ENCODE assay signal across 1 cellular context in the genomic region with DNA sequence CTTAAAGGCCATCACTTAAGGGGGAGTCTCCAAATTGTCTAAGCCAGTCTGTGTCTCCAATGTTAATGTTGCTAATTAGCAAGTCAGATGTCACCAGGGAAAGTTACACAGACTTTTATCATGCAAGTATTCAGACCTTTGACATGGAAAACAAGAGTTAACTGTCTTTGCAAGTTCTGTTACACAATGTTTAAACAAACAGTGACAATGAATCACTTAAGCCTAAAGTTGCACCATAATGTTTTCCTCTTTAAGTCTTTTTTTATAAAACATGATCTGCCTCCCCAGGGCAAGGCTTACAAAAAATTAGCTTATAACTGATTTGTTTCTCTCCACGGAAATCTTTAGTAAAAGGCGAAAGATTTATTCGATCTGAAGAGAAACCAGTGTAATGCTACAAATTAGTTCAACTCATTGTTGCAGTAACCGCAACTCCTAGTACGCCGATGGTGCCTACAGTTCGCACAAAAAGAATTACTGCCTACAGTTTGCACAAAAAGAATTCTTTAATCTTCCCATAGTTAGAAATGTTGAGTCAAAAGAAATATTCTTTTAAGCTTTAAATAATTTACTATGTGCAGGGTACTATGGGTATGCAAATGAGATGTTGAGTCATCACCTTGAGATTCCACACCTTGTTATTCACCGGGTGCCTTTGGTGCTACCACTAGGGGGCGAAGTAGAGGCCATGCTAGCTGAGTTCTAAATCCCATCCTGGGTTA.
TF ChIP-seq lines count a peak whose summit lies in the region.

No MANE protein-coding gene starts in this region.

TF ChIP-seq in SK-N-SH, 30 proteins besides CTCF, POLR2A, EP300 and RAD21 (continued from another document):
- TF ChIP-seq FOXM1 (IDR thresholded peaks at IDR 0.05; ENCODE audit: low read depth): no peak
- TF ChIP-seq NFIC (IDR thresholded peaks at IDR 0.05; ENCODE audit: borderline replicate concordance): no peak
- no peak for TF ChIP-seq GATA2 (CRISPR knock-in tag; IDR thresholded peaks at IDR 0.05)
- TF ChIP-seq RXRA (IDR thresholded peaks at IDR 0.05; ENCODE audit: borderline replicate concordance, low read depth): no peak
- TF ChIP-seq NRF1 (IDR thresholded peaks at IDR 0.05; ENCODE audit: low read depth, low read length): no peak
- TF ChIP-seq JUND (IDR thresholded peaks at IDR 0.05): peak; percentile 67
- TF ChIP-seq, protein P1, sequence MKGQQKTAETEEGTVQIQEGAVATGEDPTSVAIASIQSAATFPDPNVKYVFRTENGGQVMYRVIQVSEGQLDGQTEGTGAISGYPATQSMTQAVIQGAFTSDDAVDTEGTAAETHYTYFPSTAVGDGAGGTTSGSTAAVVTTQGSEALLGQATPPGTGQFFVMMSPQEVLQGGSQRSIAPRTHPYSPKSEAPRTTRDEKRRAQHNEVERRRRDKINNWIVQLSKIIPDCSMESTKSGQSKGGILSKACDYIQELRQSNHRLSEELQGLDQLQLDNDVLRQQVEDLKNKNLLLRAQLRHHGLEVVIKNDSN (IDR thresholded peaks at IDR 0.05; ENCODE audit: borderline replicate concordance, low read depth): no peak
- TF ChIP-seq, protein P2, sequence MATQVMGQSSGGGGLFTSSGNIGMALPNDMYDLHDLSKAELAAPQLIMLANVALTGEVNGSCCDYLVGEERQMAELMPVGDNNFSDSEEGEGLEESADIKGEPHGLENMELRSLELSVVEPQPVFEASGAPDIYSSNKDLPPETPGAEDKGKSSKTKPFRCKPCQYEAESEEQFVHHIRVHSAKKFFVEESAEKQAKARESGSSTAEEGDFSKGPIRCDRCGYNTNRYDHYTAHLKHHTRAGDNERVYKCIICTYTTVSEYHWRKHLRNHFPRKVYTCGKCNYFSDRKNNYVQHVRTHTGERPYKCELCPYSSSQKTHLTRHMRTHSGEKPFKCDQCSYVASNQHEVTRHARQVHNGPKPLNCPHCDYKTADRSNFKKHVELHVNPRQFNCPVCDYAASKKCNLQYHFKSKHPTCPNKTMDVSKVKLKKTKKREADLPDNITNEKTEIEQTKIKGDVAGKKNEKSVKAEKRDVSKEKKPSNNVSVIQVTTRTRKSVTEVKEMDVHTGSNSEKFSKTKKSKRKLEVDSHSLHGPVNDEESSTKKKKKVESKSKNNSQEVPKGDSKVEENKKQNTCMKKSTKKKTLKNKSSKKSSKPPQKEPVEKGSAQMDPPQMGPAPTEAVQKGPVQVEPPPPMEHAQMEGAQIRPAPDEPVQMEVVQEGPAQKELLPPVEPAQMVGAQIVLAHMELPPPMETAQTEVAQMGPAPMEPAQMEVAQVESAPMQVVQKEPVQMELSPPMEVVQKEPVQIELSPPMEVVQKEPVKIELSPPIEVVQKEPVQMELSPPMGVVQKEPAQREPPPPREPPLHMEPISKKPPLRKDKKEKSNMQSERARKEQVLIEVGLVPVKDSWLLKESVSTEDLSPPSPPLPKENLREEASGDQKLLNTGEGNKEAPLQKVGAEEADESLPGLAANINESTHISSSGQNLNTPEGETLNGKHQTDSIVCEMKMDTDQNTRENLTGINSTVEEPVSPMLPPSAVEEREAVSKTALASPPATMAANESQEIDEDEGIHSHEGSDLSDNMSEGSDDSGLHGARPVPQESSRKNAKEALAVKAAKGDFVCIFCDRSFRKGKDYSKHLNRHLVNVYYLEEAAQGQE (IDR thresholded peaks at IDR 0.05; ENCODE audit: low read depth, low read length): no peak
- TF ChIP-seq EZH2phosphoT487 (IDR thresholded peaks at IDR 0.05; ENCODE audit: borderline replicate concordance, low read depth): no peak
- peak; percentile 50; the same call in 1 of the 2 replicates for TF ChIP-seq TCF12 (IDR thresholded peaks at IDR 0.05)
- no peak for TF ChIP-seq CHD2 (IDR thresholded peaks at IDR 0.05; ENCODE audit: low read length, partially characterized antibody)
- no peak; the same call in 1 of the 2 replicates for TF ChIP-seq MEF2A (IDR thresholded peaks at IDR 0.05; ENCODE audit: borderline replicate concordance, low read depth)
- TF ChIP-seq FOSL2 (IDR thresholded peaks at IDR 0.05; ENCODE audit: borderline replicate concordance, low read depth): peak; percentile 89
- TF ChIP-seq FOXJ3 (CRISPR knock-in tag; IDR thresholded peaks at IDR 0.05): no peak
- TF ChIP-seq, protein P3, sequence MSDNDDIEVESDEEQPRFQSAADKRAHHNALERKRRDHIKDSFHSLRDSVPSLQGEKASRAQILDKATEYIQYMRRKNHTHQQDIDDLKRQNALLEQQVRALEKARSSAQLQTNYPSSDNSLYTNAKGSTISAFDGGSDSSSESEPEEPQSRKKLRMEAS (IDR thresholded peaks at IDR 0.05; ENCODE audit: low read depth): peak; percentile 47; the same call in 1 of the 2 replicates
TF ChIP-seq in SK-N-SH: peak in this region for 12.
